8 cellular contexts compared by ENCODE assay signal in genomic region chr1:229825042-229825441, GRCh38.
"Had no signal": no experiment of that assay in that cellular context is flagged by ENCODE, and none has a peak within 500 bp of the region (broad histone marks: within the 10 kb centered on the region; RNA-seq: fewer than 3 reads in every experiment).

No MANE protein-coding gene starts in this region.

- DNase-seq: GDM1, GF-D8 had no signal

- H3K4me3 ChIP-seq: GM12878 had no signal

- ATAC-seq: GM12878 had no signal

- FAIRE-seq: G401.6, GM12878, GM12891, GM12892, GM18507, GM19239 had no signal
